ENCODE assay signal across 35 cellular contexts in the genomic region with DNA sequence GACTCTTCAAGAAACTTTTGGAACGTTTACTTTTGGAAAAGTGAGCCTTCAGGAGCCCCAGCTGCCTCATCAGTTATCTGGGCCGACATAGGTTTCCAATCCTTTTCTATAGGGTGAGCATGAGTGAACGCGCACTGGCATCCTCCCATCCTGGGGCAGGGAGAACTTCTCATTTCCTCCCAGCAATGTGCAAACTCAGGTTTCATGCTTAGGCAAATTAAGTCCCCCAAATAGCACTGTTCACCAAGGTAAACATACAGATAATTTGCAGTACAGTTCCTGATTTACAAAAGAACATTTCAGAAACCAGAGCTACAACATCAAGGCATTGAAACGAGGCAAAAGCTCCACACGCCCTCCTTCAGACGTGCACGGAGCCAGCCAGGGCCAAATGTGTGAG.
"Had no signal": no experiment of that assay in that cellular context is flagged by ENCODE, and none has a peak within 500 bp of the region (broad histone marks: within the 10 kb centered on the region; RNA-seq: fewer than 3 reads in every experiment).

No MANE protein-coding gene starts in this region.

- H3K27me3 Mint-ChIP-seq: activated naive CD8-positive, alpha-beta T cell treated with anti-CD3 and anti-CD28 coated beads, Interleukin-2, amount 10 ng/mL, durations not matched to agents 7 days and 5 days; activated T-cell treated with anti-CD3 and anti-CD28 coated beads, Interleukin-2, amount 50 U/mL, for 24 hours; brain; stimulated activated memory B cell treated with anti-CD40 and anti-IgM and Interleukin-4, amounts not matched to agents 10 μg/mL and 1 μg/mL and 100 μg/mL, for 72 hours had no signal

- H3K9me3 Mint-ChIP-seq: activated CD4-positive, alpha-beta memory T cell treated with anti-CD3 and anti-CD28 coated beads, Interleukin-2, amount 10 ng/mL, durations not matched to agents 7 days and 5 days; activated CD4-positive, alpha-beta T cell treated with anti-CD3 and anti-CD28 coated beads, Interleukin-2, amount 10 ng/mL, durations not matched to agents 7 days and 5 days; activated naive CD4-positive, alpha-beta T cell treated with anti-CD3 and anti-CD28 coated beads, Interleukin-2, amount 10 ng/mL, durations not matched to agents 7 days and 5 days; activated naive CD8-positive, alpha-beta T cell treated with anti-CD3 and anti-CD28 coated beads, Interleukin-2, amount 10 ng/mL, durations not matched to agents 7 days and 5 days; activated T-cell treated with anti-CD3 and anti-CD28 coated beads, Interleukin-2, amount 50 U/mL, for 24 hours; brain; mesothelial cell of epicardium; nephron progenitor cell; stimulated activated memory B cell treated with anti-CD40 and anti-IgM and Interleukin-4, amounts not matched to agents 10 μg/mL and 1 μg/mL and 100 μg/mL, for 72 hours; stimulated activated naive CD8-positive, alpha-beta T cell treated with anti-CD3 and anti-CD28 coated beads, Interleukin-15, amount 100 ng/mL, for 72 hours had no signal

- H3K27ac Mint-ChIP-seq: activated CD4-positive, alpha-beta memory T cell treated with anti-CD3 and anti-CD28 coated beads, Interleukin-2, amount 10 ng/mL, durations not matched to agents 7 days and 5 days; activated CD4-positive, alpha-beta T cell treated with anti-CD3 and anti-CD28 coated beads, Interleukin-2, amount 10 ng/mL, durations not matched to agents 7 days and 5 days; activated naive CD4-positive, alpha-beta T cell treated with anti-CD3 and anti-CD28 coated beads, Interleukin-2, amount 10 ng/mL, durations not matched to agents 7 days and 5 days; activated naive CD8-positive, alpha-beta T cell treated with anti-CD3 and anti-CD28 coated beads, Interleukin-2, amount 10 ng/mL, durations not matched to agents 7 days and 5 days; activated T-cell treated with anti-CD3 and anti-CD28 coated beads, Interleukin-2, amount 50 U/mL, for 24 hours; brain; mesothelial cell of epicardium; naive B cell; progenitor cell of endocrine pancreas; stimulated activated memory B cell treated with anti-CD40 and anti-IgM and Interleukin-4, amounts not matched to agents 10 μg/mL and 1 μg/mL and 100 μg/mL, for 72 hours had no signal

- DNase-seq: activated CD4-positive, alpha-beta memory T cell treated with anti-CD3 and anti-CD28 coated beads, Interleukin-2, amount 10 ng/mL, durations not matched to agents 7 days and 5 days; activated CD4-positive, alpha-beta T cell treated with anti-CD3 and anti-CD28 coated beads, Interleukin-2, amount 10 ng/mL, durations not matched to agents 7 days and 5 days; activated CD4-positive, CD25-positive, alpha-beta regulatory T cell treated with anti-CD3 and anti-CD28 coated beads, Interleukin-2, amount 50 U/mL, for 72 hours; activated CD8-positive, alpha-beta memory T cell treated with anti-CD3 and anti-CD28 coated beads, Interleukin-2, amount 50 U/mL, for 48 hours; activated gamma-delta T cell; activated naive CD4-positive, alpha-beta T cell treated with anti-CD3 and anti-CD28 coated beads, Interleukin-2, amount 10 ng/mL, durations not matched to agents 7 days and 5 days; activated naive CD8-positive, alpha-beta T cell treated with anti-CD3 and anti-CD28 coated beads, Interleukin-2, amount 10 ng/mL, durations not matched to agents 7 days and 5 days; activated T-cell treated with anti-CD3 and anti-CD28 coated beads, Interleukin-2, amount 50 U/mL, for 24 hours; cortex of kidney; head of caudate nucleus; hippocampal formation; kidney; left colon; mammary epithelial cell; naive B cell; nephron progenitor cell; retina; sigmoid colon; small intestine; stimulated activated CD4-positive, alpha-beta T cell treated with anti-CD3 and anti-CD28 coated beads, Interleukin-1b, Interleukin-23, amount 100 ng/mL, for 48 hours; stimulated activated CD4-positive, alpha-beta T cell treated with anti-CD3 and anti-CD28 coated beads, Interleukin-4, amount 100 ng/mL, for 4 hours; stimulated activated CD8-positive, alpha-beta memory T cell treated with anti-CD3 and anti-CD28 coated beads, Interleukin-4, amount 100 ng/mL, for 48 hours; stimulated activated naive CD8-positive, alpha-beta T cell treated with anti-CD3 and anti-CD28 coated beads, Interleukin-15, amount 100 ng/mL, for 72 hours; substantia nigra; upper lobe of left lung; WERI-Rb-1 had no signal

- H3K4me1 Mint-ChIP-seq: activated CD4-positive, alpha-beta memory T cell treated with anti-CD3 and anti-CD28 coated beads, Interleukin-2, amount 10 ng/mL, durations not matched to agents 7 days and 5 days; activated CD4-positive, alpha-beta T cell treated with anti-CD3 and anti-CD28 coated beads, Interleukin-2, amount 10 ng/mL, durations not matched to agents 7 days and 5 days; activated naive CD4-positive, alpha-beta T cell treated with anti-CD3 and anti-CD28 coated beads, Interleukin-2, amount 10 ng/mL, durations not matched to agents 7 days and 5 days; activated naive CD8-positive, alpha-beta T cell treated with anti-CD3 and anti-CD28 coated beads, Interleukin-2, amount 10 ng/mL, durations not matched to agents 7 days and 5 days; naive B cell; stimulated activated naive CD8-positive, alpha-beta T cell treated with anti-CD3 and anti-CD28 coated beads, Interleukin-15, amount 100 ng/mL, for 72 hours had no signal

- H3K27ac ChIP-seq: ascending aorta, cardiac muscle cell, gastroesophageal sphincter, neutrophil, sigmoid colon, upper lobe of left lung, vagina had no signal

- H3K4me3 Mint-ChIP-seq: activated CD4-positive, alpha-beta memory T cell treated with anti-CD3 and anti-CD28 coated beads, Interleukin-2, amount 10 ng/mL, durations not matched to agents 7 days and 5 days; activated CD4-positive, alpha-beta T cell treated with anti-CD3 and anti-CD28 coated beads, Interleukin-2, amount 10 ng/mL, durations not matched to agents 7 days and 5 days; activated naive CD4-positive, alpha-beta T cell treated with anti-CD3 and anti-CD28 coated beads, Interleukin-2, amount 10 ng/mL, durations not matched to agents 7 days and 5 days; activated naive CD8-positive, alpha-beta T cell treated with anti-CD3 and anti-CD28 coated beads, Interleukin-2, amount 10 ng/mL, durations not matched to agents 7 days and 5 days; activated T-cell treated with anti-CD3 and anti-CD28 coated beads, Interleukin-2, amount 50 U/mL, for 24 hours; brain; mesothelial cell of epicardium; naive B cell; nephron progenitor cell; stimulated activated memory B cell treated with anti-CD40 and anti-IgM and Interleukin-4, amounts not matched to agents 10 μg/mL and 1 μg/mL and 100 μg/mL, for 72 hours; stimulated activated naive CD8-positive, alpha-beta T cell treated with anti-CD3 and anti-CD28 coated beads, Interleukin-15, amount 100 ng/mL, for 72 hours had no signal

- H3K4me3 ChIP-seq: ascending aorta, cardiac muscle cell, gastroesophageal sphincter, sigmoid colon, upper lobe of left lung, vagina had no signal

- H3K4me1 ChIP-seq: gastroesophageal sphincter, sigmoid colon, upper lobe of left lung had no signal

- H3K27me3 ChIP-seq: ascending aorta, cardiac muscle cell, gastroesophageal sphincter, neutrophil, sigmoid colon, upper lobe of left lung, vagina had no signal

- H3K36me3 ChIP-seq: ascending aorta, cardiac muscle cell, gastroesophageal sphincter, neutrophil, sigmoid colon, upper lobe of left lung, vagina, WERI-Rb-1 had no signal

- ATAC-seq: gastroesophageal sphincter; left colon; stimulated activated memory B cell treated with anti-CD40 and anti-IgM and Interleukin-4, amounts not matched to agents 10 μg/mL and 1 μg/mL and 100 μg/mL, for 72 hours; stimulated activated naive CD8-positive, alpha-beta T cell treated with anti-CD3 and anti-CD28 coated beads, Interleukin-15, amount 100 ng/mL, for 72 hours had no signal

- H3K9me3 ChIP-seq: ascending aorta, gastroesophageal sphincter, neutrophil, sigmoid colon, upper lobe of left lung, vagina had no signal

- H3K36me3 Mint-ChIP-seq: activated naive CD4-positive, alpha-beta T cell treated with anti-CD3 and anti-CD28 coated beads, Interleukin-2, amount 10 ng/mL, durations not matched to agents 7 days and 5 days; activated naive CD8-positive, alpha-beta T cell treated with anti-CD3 and anti-CD28 coated beads, Interleukin-2, amount 10 ng/mL, durations not matched to agents 7 days and 5 days; brain; mesothelial cell of epicardium; naive B cell; stimulated activated memory B cell treated with anti-CD40 and anti-IgM and Interleukin-4, amounts not matched to agents 10 μg/mL and 1 μg/mL and 100 μg/mL, for 72 hours had no signal
